ENCODE assay signal across 1 cellular context in genomic region chr1:103560427-103560826, GRCh38.
TF ChIP-seq lines count a peak whose summit lies in the region.

No MANE protein-coding gene starts in this region.

TF ChIP-seq in HepG2, 621 proteins besides CTCF, POLR2A, EP300 and RAD21 (continued from another document):
- TF ChIP-seq HNF1A (IDR thresholded peaks at IDR 0.05; ENCODE audit: low read depth) (0 out of 2 replicates have a peak, but pooled peaks have one; percentile 27), HNF1A (CRISPR knock-in tag; IDR thresholded peaks at IDR 0.05; ENCODE audit: borderline replicate concordance) (no peak)
- TF ChIP-seq, protein P1, sequence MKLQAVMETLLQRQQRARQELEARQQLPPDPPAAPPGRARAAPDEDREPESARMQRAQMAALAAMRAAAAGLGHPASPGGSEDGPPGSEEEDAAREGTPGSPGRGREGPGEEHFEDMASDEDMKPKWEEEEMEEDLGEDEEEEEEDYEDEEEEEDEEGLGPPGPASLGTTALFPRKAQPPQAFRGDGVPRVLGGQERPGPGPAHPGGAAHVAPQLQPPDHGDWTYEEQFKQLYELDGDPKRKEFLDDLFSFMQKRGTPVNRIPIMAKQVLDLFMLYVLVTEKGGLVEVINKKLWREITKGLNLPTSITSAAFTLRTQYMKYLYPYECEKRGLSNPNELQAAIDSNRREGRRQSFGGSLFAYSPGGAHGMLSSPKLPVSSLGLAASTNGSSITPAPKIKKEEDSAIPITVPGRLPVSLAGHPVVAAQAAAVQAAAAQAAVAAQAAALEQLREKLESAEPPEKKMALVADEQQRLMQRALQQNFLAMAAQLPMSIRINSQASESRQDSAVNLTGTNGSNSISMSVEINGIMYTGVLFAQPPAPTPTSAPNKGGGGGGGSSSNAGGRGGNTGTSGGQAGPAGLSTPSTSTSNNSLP (IDR thresholded peaks at IDR 0.05; ENCODE audit: low read depth, low read length) = 0 out of 2 replicates have a peak, but pooled peaks have one; percentile 30
